Comparison of ENCODE assay signal across 20 cellular contexts in genomic region chr10:78533776-78534175, GRCh38.
A peak's percentile ranks its signal among the peaks of the same experiment; 100 is the strongest.
DNase-seq lines count a peak whose midpoint lies in the region; ATAC-seq, FAIRE-seq and TF ChIP-seq lines count a peak whose summit lies in the region.
"Had no signal": no experiment of that assay in that cellular context is flagged by ENCODE, and none has a peak within 500 bp of the region (broad histone marks: within the 10 kb centered on the region; RNA-seq: fewer than 3 reads in every experiment).

No MANE protein-coding gene starts in this region.

- no peak overlapping the region for H3K56ac ChIP-seq in H1 (replicated peaks; ENCODE audit: insufficient read length, low read depth, low read length)

- no peak for DNase-seq in H1 (ENCODE audit: low read depth in 1 of 2, low spot score in 2 of 2)
- DNase-seq in trophoblast cell, result no peak
- DNase-seq in brain microvascular endothelial cell, result no peak
- DNase-seq in activated naive CD4-positive, alpha-beta T cell treated with anti-CD3 and anti-CD28 coated beads, Interleukin-2, amount 50 U/mL, for 16 hours, result no peak
- DNase-seq in right cardiac atrium, result no peak
- DNase-seq: ACHN; BE2C; C1 segment of cervical spinal cord; CD4-positive, CD25-positive, alpha-beta regulatory T cell; CD8-positive, alpha-beta memory T cell; DMS153; DMS79; GDM1; H7 had no signal

- H2BK15ac ChIP-seq in H1 (ENCODE audit: low read length), result no peak overlapping the region

- H3K27ac ChIP-seq in H1 (ENCODE audit: low read depth, low read length), result no peak overlapping the region
- H3K27ac ChIP-seq in trophoblast cell (ENCODE audit: low read depth, low read length), result no peak overlapping the region
- H3K27ac ChIP-seq in brain microvascular endothelial cell, result no peak overlapping the region
- H3K27ac ChIP-seq in right cardiac atrium (ENCODE audit: low read length), result no peak overlapping the region

- no peaks in the 10 kb centered on the region for H3K36me3 ChIP-seq in H1 (ENCODE audit: control insufficient read depth in 2 of 4, insufficient read depth in 4 of 4, low read length in 3 of 4)
- H3K36me3 ChIP-seq in trophoblast cell (ENCODE audit: control insufficient read depth in 1 of 2, insufficient read depth in 2 of 2, low read length in 2 of 2), result no peaks in the 10 kb centered on the region
- no peaks in the 10 kb centered on the region for H3K36me3 ChIP-seq in brain microvascular endothelial cell (replicated peaks)
- H3K36me3 ChIP-seq: BE2C had no signal

- H3K23ac ChIP-seq in H1 (ENCODE audit: insufficient read length), result no peak overlapping the region
- no peak overlapping the region for H3K23ac ChIP-seq in trophoblast cell (ENCODE audit: low read length)

- peak overlapping the region; percentile 23 for H3K4me3 Mint-ChIP-seq in activated T-helper 17 cell treated with anti-CD3 and anti-CD28 coated beads, Interleukin-2, amount 50 U/mL, for 72 hours
- H3K4me3 Mint-ChIP-seq: CD4-positive, CD25-positive, alpha-beta regulatory T cell; CD8-positive, alpha-beta memory T cell; GM23338 had no signal

- H2AFZ ChIP-seq in H1 (ENCODE audit: low read length) (no peak overlapping the region), trophoblast cell (ENCODE audit: insufficient read depth, low read length, poor library complexity) (no peak overlapping the region)
- H2AFZ ChIP-seq: GM23338 had no signal

- H3K9ac ChIP-seq in H1 (replicated peaks in 1 of 4; ENCODE audit: extremely low read depth in 1 of 4, low read depth in 3 of 4, low read length in 3 of 4) (no peak overlapping the region), trophoblast cell (ENCODE audit: low read length) (no peak overlapping the region)

- no peak for FAIRE-seq in H1 (lab: Jason Lieb, UNC)
- FAIRE-seq: A204.1, GM12892, GM18507 had no signal

- no peak overlapping the region for H3K27ac Mint-ChIP-seq in activated T-helper 17 cell treated with anti-CD3 and anti-CD28 coated beads, Interleukin-2, amount 50 U/mL, for 72 hours
- H3K27ac Mint-ChIP-seq: CD4-positive, CD25-positive, alpha-beta regulatory T cell; CD8-positive, alpha-beta memory T cell; GM23338 had no signal

- TF ChIP-seq EP300 in H1 (IDR thresholded peaks at IDR 0.05; ENCODE audit: borderline replicate concordance in 1 of 2, low read depth in 2 of 2, low read length in 2 of 2), result no peak

- no peaks in the 10 kb centered on the region for H3K27me3 ChIP-seq in H1 (replicated peaks in 1 of 4; ENCODE audit: control insufficient read depth in 3 of 4, extremely low read depth in 1 of 4, insufficient read depth in 3 of 4, low read length in 3 of 4)
- no peaks in the 10 kb centered on the region for H3K27me3 ChIP-seq in trophoblast cell (ENCODE audit: insufficient read depth, low read length)
- peaks cover 2% of the 10 kb centered on the region for H3K27me3 ChIP-seq in brain microvascular endothelial cell (replicated peaks)
- no peaks in the 10 kb centered on the region for H3K27me3 ChIP-seq in right cardiac atrium (ENCODE audit: control insufficient read depth, insufficient read depth)
- H3K27me3 ChIP-seq: BE2C had no signal

- no peak for TF ChIP-seq RAD21 in H1 (IDR thresholded peaks at IDR 0.05 in 1 of 2, conservative IDR thresholded peaks at IDR 0.05 in 1 of 2; ENCODE audit: low read depth in 2 of 2, low read length in 2 of 2)

- H3K79me2 ChIP-seq in H1 (ENCODE audit: control insufficient read depth in 1 of 2, insufficient read depth in 2 of 2, low read length in 2 of 2), result no peaks in the 10 kb centered on the region
- no peaks in the 10 kb centered on the region for H3K79me2 ChIP-seq in trophoblast cell (ENCODE audit: control insufficient read depth, insufficient read depth, low read length, poor library complexity)

- POLR2A ChIA-PET in H1 (lab: Charles Lee; ENCODE audit: partially characterized antibody), result no interaction called here

- TF ChIP-seq CTCF in H1 (IDR thresholded peaks at IDR 0.05; ENCODE audit: control extremely low read depth in 1 of 3, insufficient read depth in 1 of 3, low read depth in 1 of 3, low read length in 3 of 3), result no peak
- TF ChIP-seq CTCF in brain microvascular endothelial cell (IDR thresholded peaks at IDR 0.05; ENCODE audit: low read depth, low read length, missing control alignments), result no peak

- H4K91ac ChIP-seq in H1 (replicated peaks; ENCODE audit: insufficient read length, low read length), result peak overlapping the region; percentile 31
- no peak overlapping the region for H4K91ac ChIP-seq in trophoblast cell (ENCODE audit: low read depth, low read length)

- H3K4ac ChIP-seq in H1 (replicated peaks; ENCODE audit: insufficient read length, low read depth, low read length) (no peak overlapping the region), trophoblast cell (ENCODE audit: low read depth, low read length) (no peak overlapping the region)

- no peak overlapping the region for H4K12ac ChIP-seq in trophoblast cell (ENCODE audit: low read depth, low read length)

- H3K79me1 ChIP-seq in H1 (ENCODE audit: low read depth, low read length) (no peaks in the 10 kb centered on the region), trophoblast cell (ENCODE audit: low read length) (peaks cover 2% of the 10 kb centered on the region)

- 0 out of 2 replicates have a peak overlapping the region, but pooled peaks have one; percentile 56 for H3K18ac ChIP-seq in H1 (ENCODE audit: extremely low read depth, low read length)
- no peak overlapping the region for H3K18ac ChIP-seq in trophoblast cell (ENCODE audit: low read length)

- in situ Hi-C loops in brain microvascular endothelial cell (cut with HindIII; ENCODE audit: low pct_ligation_motif_present, low sequenced_read_pairs), result no loop called here

- intact Hi-C loops in right cardiac atrium (cut with DNase I), result no loop called here

- peaks cover 3% of the 10 kb centered on the region for H3K9me3 Mint-ChIP-seq in activated T-helper 17 cell treated with anti-CD3 and anti-CD28 coated beads, Interleukin-2, amount 50 U/mL, for 72 hours
- H3K9me3 Mint-ChIP-seq: CD4-positive, CD25-positive, alpha-beta regulatory T cell; CD8-positive, alpha-beta memory T cell had no signal

- no peak overlapping the region for H4K5ac ChIP-seq in H1 (ENCODE audit: insufficient read length, low read depth, low read length)

- H2BK5ac ChIP-seq in H1 (ENCODE audit: low read depth, low read length), result no peak overlapping the region
- H2BK5ac ChIP-seq in trophoblast cell (ENCODE audit: low read depth, low read length, poor library complexity), result no peak overlapping the region

- ATAC-seq in activated T-helper 17 cell treated with anti-CD3 and anti-CD28 coated beads, Interleukin-2, amount 50 U/mL, for 72 hours (replicated peaks), result no peak
- no peak for ATAC-seq in right cardiac atrium
- ATAC-seq: GM23338, HCT116 had no signal

- no peak overlapping the region for H4K8ac ChIP-seq in H1 (ENCODE audit: extremely low read depth, insufficient read depth, low read length)
- no peak overlapping the region for H4K8ac ChIP-seq in trophoblast cell (ENCODE audit: low read depth, low read length)

- H4K20me1 ChIP-seq in H1 (replicated peaks in 1 of 2; ENCODE audit: control insufficient read depth in 1 of 2, insufficient read depth in 2 of 2, low read length in 2 of 2), result no peaks in the 10 kb centered on the region

- H3K4me2 ChIP-seq in H1 (ENCODE audit: insufficient read depth in 1 of 2, low read depth in 2 of 2, low read length in 2 of 2), result no peak overlapping the region
- H3K4me2 ChIP-seq in trophoblast cell (ENCODE audit: low read length), result no peak overlapping the region
- H3K4me2 ChIP-seq: GM23338 had no signal

- H2BK20ac ChIP-seq in H1 (ENCODE audit: low read length), result no peak overlapping the region

- H2AK5ac ChIP-seq in H1 (ENCODE audit: low read depth, low read length) (no peak overlapping the region; the same call in 1 of the 2 replicates), trophoblast cell (ENCODE audit: low read length) (no peak overlapping the region)

- CTCF ChIA-PET in H1 (lab: Charles Lee; ENCODE audit: partially characterized antibody), result interaction anchor here (1.0 to 1.4 kb wide), 3 partner anchors 10 to 130 kb away, joined by 3 to 4 read pairs (median 3); no protein-coding TSS in a partner anchor

- H2BK12ac ChIP-seq in H1 (ENCODE audit: low read depth, low read length), result no peak overlapping the region; the same call in 1 of the 2 replicates
- peak overlapping the region; percentile 37 for H2BK12ac ChIP-seq in trophoblast cell (ENCODE audit: low read length)

- H3K36me3 Mint-ChIP-seq in activated T-helper 17 cell treated with anti-CD3 and anti-CD28 coated beads, Interleukin-2, amount 50 U/mL, for 72 hours (ENCODE audit: low read depth), result no peaks in the 10 kb centered on the region
- H3K36me3 Mint-ChIP-seq: CD4-positive, CD25-positive, alpha-beta regulatory T cell; CD8-positive, alpha-beta memory T cell had no signal

- H3K27me3 Mint-ChIP-seq in activated T-helper 17 cell treated with anti-CD3 and anti-CD28 coated beads, Interleukin-2, amount 50 U/mL, for 72 hours, result no peaks in the 10 kb centered on the region

- H3K14ac ChIP-seq in H1 (ENCODE audit: insufficient read length) (no peak overlapping the region), trophoblast cell (ENCODE audit: low read length) (peak overlapping the region; percentile 24)

- no peak for TF ChIP-seq POLR2A in H1 (IDR thresholded peaks at IDR 0.05; ENCODE audit: control extremely low read depth in 1 of 2, low read depth in 2 of 2, low read length in 2 of 2)

- H3K4me1 ChIP-seq in H1 (replicated peaks in 1 of 4; ENCODE audit: control insufficient read depth in 3 of 4, insufficient read depth in 4 of 4, low read length in 3 of 4) (peaks cover 0 to 6% (median 1%) of the 10 kb centered on the region in 4 experiments; a peak in 3 of 7 replicates), trophoblast cell (ENCODE audit: control insufficient read depth in 1 of 2, insufficient read depth in 2 of 2, low read length in 2 of 2) (peaks cover 0 to 2% of the 10 kb centered on the region in 2 experiments), right cardiac atrium (ENCODE audit: control insufficient read depth, insufficient read depth, low read length) (no peaks in the 10 kb centered on the region)
- H3K4me1 ChIP-seq: BE2C had no signal

- no peaks in the 10 kb centered on the region for H3K23me2 ChIP-seq in H1 (ENCODE audit: low read depth, low read length)

- H3K4me3 ChIP-seq in H1 (ENCODE audit: extremely low read depth in 1 of 4, insufficient read depth in 2 of 4, low read depth in 3 of 4, low read length in 4 of 4), result no peak overlapping the region
- no peak overlapping the region for H3K4me3 ChIP-seq in trophoblast cell (ENCODE audit: low read depth, low read length)
- H3K4me3 ChIP-seq in brain microvascular endothelial cell (ENCODE audit: low read depth, low read length), result no peak overlapping the region
- H3K4me3 ChIP-seq in right cardiac atrium (ENCODE audit: low read length), result no peak overlapping the region
- H3K4me3 ChIP-seq: GM23338 had no signal

- peaks cover 7 to 10% of the 10 kb centered on the region in 2 experiments; a peak in 2 of 4 replicates for H3K9me3 ChIP-seq in H1 (ENCODE audit: insufficient read depth in 2 of 2, low read depth in 1 of 2, low read length in 1 of 2)
- peaks cover 3% of the 10 kb centered on the region for H3K9me3 ChIP-seq in trophoblast cell (ENCODE audit: insufficient read depth, low read depth, low read length)
- no peaks in the 10 kb centered on the region for H3K9me3 ChIP-seq in right cardiac atrium (ENCODE audit: control insufficient read depth, low read length)
- H3K9me3 ChIP-seq: BE2C had no signal

- no peak overlapping the region for H2BK120ac ChIP-seq in H1 (replicated peaks; ENCODE audit: low read depth, low read length)
- H2BK120ac ChIP-seq in trophoblast cell (ENCODE audit: insufficient read depth, low read length, poor library complexity), result no peak overlapping the region

- H3K4me1 Mint-ChIP-seq in activated T-helper 17 cell treated with anti-CD3 and anti-CD28 coated beads, Interleukin-2, amount 50 U/mL, for 72 hours, result no peaks in the 10 kb centered on the region
- H3K4me1 Mint-ChIP-seq: CD8-positive, alpha-beta memory T cell had no signal

- WGBS in H1 (ENCODE audit: extremely low coverage in 1 of 2, insufficient coverage in 1 of 2, insufficient read length in 1 of 2, insufficient replicate concordance in 2 of 2, low coverage in 1 of 2, low lambda C conversion rate in 2 of 2, missing lambda C conversion rate in 1 of 2), 2 experiments, result 86% methylated on average over 5 of the region's 5 CpGs; no CpG with 5 or more reads in 1 of the 2 experiments
- no CpG with 5 or more reads among the region's 5 CpGs for WGBS in trophoblast cell (ENCODE audit: extremely low coverage, insufficient coverage, insufficient read length)
- 92% methylated on average over 5 of the region's 5 CpGs for WGBS in right cardiac atrium
